Comparison of ENCODE assay signal across 9 cellular contexts in genomic region chr11:10490398-10491232, GRCh38. TPM values are rescaled to one million over a fixed set of nuclear protein-coding genes. Genes with fewer than 3 reads are reported as not detected.
DNase-seq lines count a peak whose midpoint lies in the region; ATAC-seq lines count a peak whose summit lies in the region.
"Had no signal": no experiment of that assay in that cellular context is flagged by ENCODE, and none has a peak within 500 bp of the region (broad histone marks: within the 10 kb centered on the region; RNA-seq: fewer than 3 reads in every experiment).

No MANE protein-coding gene starts in this region.

- H2BK12ac ChIP-seq in neuronal stem cell (ENCODE audit: low read length) = no peak overlapping the region

- H3K27ac Mint-ChIP-seq in T-helper 17 cell = peak overlapping the region; percentile 87

- H2AFZ ChIP-seq in neuronal stem cell (ENCODE audit: low read length) = peak overlapping the region; percentile 66

- H3K36me3 Mint-ChIP-seq in T-helper 17 cell (ENCODE audit: low read depth) = peaks cover 18% of the 10 kb centered on the region

- H3K4me3 ChIP-seq in neuronal stem cell (ENCODE audit: low read length in 2 of 2) = no peak overlapping the region

- H3K4ac ChIP-seq in neuronal stem cell (ENCODE audit: low read length) = no peak overlapping the region

- no peaks in the 10 kb centered on the region for H3K36me3 ChIP-seq in neuronal stem cell (replicated peaks in 1 of 2; ENCODE audit: control insufficient read depth in 2 of 2, insufficient read depth in 2 of 2, low read length in 2 of 2)

- no peaks in the 10 kb centered on the region for H3K27me3 ChIP-seq in neuronal stem cell (ENCODE audit: control insufficient read depth in 3 of 3, insufficient read depth in 3 of 3, low read depth in 1 of 3, low read length in 3 of 3)
- H3K27me3 ChIP-seq: neutrophil had no signal

- H3K23ac ChIP-seq in neuronal stem cell (ENCODE audit: low read depth, low read length, poor library complexity) = no peak overlapping the region

- H3K14ac ChIP-seq in neuronal stem cell (ENCODE audit: low read length) = no peak overlapping the region

- no CpG with 5 or more reads among the region's 13 CpGs for WGBS in neuronal stem cell (ENCODE audit: extremely low coverage in 2 of 2, insufficient read length in 2 of 2, insufficient replicate concordance in 1 of 2), 2 donors

- DNase-seq in ELR (ENCODE audit: low read depth) (peak; percentile 100), T-helper 17 cell (no peak), fibroblast of peridontal ligament (ENCODE audit: extremely low read depth) (peak; percentile 94), neuronal stem cell (ENCODE audit: low spot score) (peak; percentile 37), NCI-H1105 treated with DMSO at 0.1 percent for 48 hours (lab: John Stamatoyannopoulos, UW) (no peak), NCI-H2029 (lab: John Stamatoyannopoulos, UW) (no peak)
- DNase-seq in stimulated activated CD4-positive, alpha-beta T cell treated with anti-CD3 and anti-CD28 coated beads, Interleukin-4, amount 100 ng/mL, for 1 hour = no peak

- no peak overlapping the region for H2AK5ac ChIP-seq in neuronal stem cell (ENCODE audit: low read depth, low read length)

- peaks cover 20% of the 10 kb centered on the region for H3K4me1 Mint-ChIP-seq in T-helper 17 cell

- H3K79me1 ChIP-seq in neuronal stem cell (ENCODE audit: low read depth, low read length) = no peaks in the 10 kb centered on the region

- H3K4me3 Mint-ChIP-seq in T-helper 17 cell = no peak overlapping the region

- no peak overlapping the region for H4K91ac ChIP-seq in neuronal stem cell (ENCODE audit: low read depth, low read length, poor library complexity)

- peak overlapping the region; percentile 61 for H3K27ac ChIP-seq in neuronal stem cell (replicated peaks; ENCODE audit: low read length)
- H3K27ac ChIP-seq: neutrophil had no signal

- H3K4me1 ChIP-seq in neuronal stem cell (ENCODE audit: control insufficient read depth in 2 of 2, insufficient read depth in 1 of 2, low read depth in 1 of 2, low read length in 2 of 2) = peaks cover 8 to 13% of the 10 kb centered on the region in 2 donors

- H3K18ac ChIP-seq in neuronal stem cell (ENCODE audit: low read length) = peak overlapping the region; percentile 78

- no peak overlapping the region for H4K8ac ChIP-seq in neuronal stem cell (ENCODE audit: low read depth, low read length)

- no peaks in the 10 kb centered on the region for H3K27me3 Mint-ChIP-seq in T-helper 17 cell

- H3K4me2 ChIP-seq in neuronal stem cell (ENCODE audit: insufficient read depth, low read length, poor library complexity, severe bottlenecking) = no peak overlapping the region

- H3K9me3 ChIP-seq in T-helper 17 cell (ENCODE audit: control insufficient read depth, low read length, poor library complexity, severe bottlenecking) = no peaks in the 10 kb centered on the region
- peaks cover 0 to 4% of the 10 kb centered on the region in 2 donors for H3K9me3 ChIP-seq in neuronal stem cell (replicated peaks in 1 of 2; ENCODE audit: control insufficient read depth in 2 of 2, insufficient read depth in 1 of 2, low read depth in 1 of 2, low read length in 2 of 2)
- H3K9me3 ChIP-seq: neutrophil had no signal

- no peak overlapping the region for H2BK15ac ChIP-seq in neuronal stem cell (ENCODE audit: low read length)

- H2BK5ac ChIP-seq in neuronal stem cell (ENCODE audit: low read length) = no peak overlapping the region

- H2BK120ac ChIP-seq in neuronal stem cell (ENCODE audit: low read depth, low read length) = no peak overlapping the region

- ATAC-seq in T-helper 17 cell = no peak
- no peak for ATAC-seq in HG03095 (IDR thresholded peaks at IDR 0.05; ENCODE audit: unreplicated experiment)

- H3K9ac ChIP-seq in neuronal stem cell (ENCODE audit: low read depth, low read length, poor library complexity) = no peak overlapping the region

RNA-seq across cellular contexts. Expression of gene AMPD3, which starts 35.6 kb away (rescaled TPM):
- total RNA-seq in T-helper 17 cell = 10 to 100 TPM; 16.8 to 20.2 TPM
- polyA plus RNA-seq in neuronal stem cell (2013, experiment 1 of 2) = 0.99 TPM
- 1.2 TPM for polyA plus RNA-seq in neuronal stem cell (2013, experiment 2 of 2)

RNA-seq across cellular contexts. Expression of gene RNF141, which starts 50.4 kb away (rescaled TPM):
- 10 to 100 TPM; 12.8 to 13.6 TPM for total RNA-seq in T-helper 17 cell
- 27.1 TPM for polyA plus RNA-seq in neuronal stem cell (2013, experiment 1 of 2)
- 26.4 TPM for polyA plus RNA-seq in neuronal stem cell (2013, experiment 2 of 2)

Comparison
In these comparisons a context has a peak if more than half of its experiments do, and no peak if none do; other contexts are left out.
1. DNase-seq: peak in ELR (single experiment), fibroblast of peridontal ligament (single experiment) and neuronal stem cell (single experiment); none in T-helper 17 cell (0 of 3), stimulated activated CD4-positive, alpha-beta T cell treated with anti-CD3 and anti-CD28 coated beads, Interleukin-4, amount 100 ng/mL, for 1 hour (single experiment), NCI-H1105 treated with DMSO at 0.1 percent for 48 hours (single experiment) and NCI-H2029 (single experiment).